In the genomic region with DNA sequence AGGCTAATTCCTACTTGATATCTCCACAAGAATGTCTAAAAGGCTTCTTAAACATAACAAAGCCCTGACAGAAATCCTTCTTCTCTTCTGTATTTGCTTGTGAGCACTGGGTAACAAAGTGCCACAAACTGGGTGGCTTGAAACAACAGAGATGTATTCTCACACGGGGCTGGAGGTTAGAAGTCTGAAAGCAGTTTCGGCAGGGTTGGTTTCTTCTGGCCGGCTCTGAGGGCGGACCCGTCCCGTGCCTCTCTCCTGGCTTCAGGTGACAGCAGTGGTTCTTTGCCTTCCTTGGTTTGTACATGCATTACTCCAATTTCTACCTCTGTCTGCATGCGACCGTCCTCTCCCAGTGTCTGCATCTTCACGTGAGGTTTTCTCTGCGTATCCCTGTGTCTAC, we compare ENCODE assay signal across 1 cellular context.
TF ChIP-seq lines count a peak whose summit lies in the region.

No MANE protein-coding gene starts in this region.

TF ChIP-seq in K562, 482 proteins besides CTCF, POLR2A, EP300 and RAD21:
- no peak for TF ChIP-seq HSF4 (CRISPR knock-in tag; IDR thresholded peaks at IDR 0.05; ENCODE audit: borderline replicate concordance)
- TF ChIP-seq, protein P1, sequence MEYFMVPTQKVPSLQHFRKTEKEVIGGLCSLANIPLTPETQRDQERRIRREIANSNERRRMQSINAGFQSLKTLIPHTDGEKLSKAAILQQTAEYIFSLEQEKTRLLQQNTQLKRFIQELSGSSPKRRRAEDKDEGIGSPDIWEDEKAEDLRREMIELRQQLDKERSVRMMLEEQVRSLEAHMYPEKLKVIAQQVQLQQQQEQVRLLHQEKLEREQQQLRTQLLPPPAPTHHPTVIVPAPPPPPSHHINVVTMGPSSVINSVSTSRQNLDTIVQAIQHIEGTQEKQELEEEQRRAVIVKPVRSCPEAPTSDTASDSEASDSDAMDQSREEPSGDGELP (CRISPR knock-in tag; IDR thresholded peaks at IDR 0.05; ENCODE audit: borderline replicate concordance) = no peak
- TF ChIP-seq ZNF77 (CRISPR knock-in tag; IDR thresholded peaks at IDR 0.05) = no peak
- no peak for TF ChIP-seq XRCC5 (IDR thresholded peaks at IDR 0.05; ENCODE audit: low read depth, low read length)
- TF ChIP-seq TBP (optimal IDR thresholded peaks at IDR 0.05; ENCODE audit: low read depth, low read length) = no peak
- no peak for TF ChIP-seq NFXL1 (CRISPR knock-in tag; IDR thresholded peaks at IDR 0.05)
- TF ChIP-seq, protein P2, sequence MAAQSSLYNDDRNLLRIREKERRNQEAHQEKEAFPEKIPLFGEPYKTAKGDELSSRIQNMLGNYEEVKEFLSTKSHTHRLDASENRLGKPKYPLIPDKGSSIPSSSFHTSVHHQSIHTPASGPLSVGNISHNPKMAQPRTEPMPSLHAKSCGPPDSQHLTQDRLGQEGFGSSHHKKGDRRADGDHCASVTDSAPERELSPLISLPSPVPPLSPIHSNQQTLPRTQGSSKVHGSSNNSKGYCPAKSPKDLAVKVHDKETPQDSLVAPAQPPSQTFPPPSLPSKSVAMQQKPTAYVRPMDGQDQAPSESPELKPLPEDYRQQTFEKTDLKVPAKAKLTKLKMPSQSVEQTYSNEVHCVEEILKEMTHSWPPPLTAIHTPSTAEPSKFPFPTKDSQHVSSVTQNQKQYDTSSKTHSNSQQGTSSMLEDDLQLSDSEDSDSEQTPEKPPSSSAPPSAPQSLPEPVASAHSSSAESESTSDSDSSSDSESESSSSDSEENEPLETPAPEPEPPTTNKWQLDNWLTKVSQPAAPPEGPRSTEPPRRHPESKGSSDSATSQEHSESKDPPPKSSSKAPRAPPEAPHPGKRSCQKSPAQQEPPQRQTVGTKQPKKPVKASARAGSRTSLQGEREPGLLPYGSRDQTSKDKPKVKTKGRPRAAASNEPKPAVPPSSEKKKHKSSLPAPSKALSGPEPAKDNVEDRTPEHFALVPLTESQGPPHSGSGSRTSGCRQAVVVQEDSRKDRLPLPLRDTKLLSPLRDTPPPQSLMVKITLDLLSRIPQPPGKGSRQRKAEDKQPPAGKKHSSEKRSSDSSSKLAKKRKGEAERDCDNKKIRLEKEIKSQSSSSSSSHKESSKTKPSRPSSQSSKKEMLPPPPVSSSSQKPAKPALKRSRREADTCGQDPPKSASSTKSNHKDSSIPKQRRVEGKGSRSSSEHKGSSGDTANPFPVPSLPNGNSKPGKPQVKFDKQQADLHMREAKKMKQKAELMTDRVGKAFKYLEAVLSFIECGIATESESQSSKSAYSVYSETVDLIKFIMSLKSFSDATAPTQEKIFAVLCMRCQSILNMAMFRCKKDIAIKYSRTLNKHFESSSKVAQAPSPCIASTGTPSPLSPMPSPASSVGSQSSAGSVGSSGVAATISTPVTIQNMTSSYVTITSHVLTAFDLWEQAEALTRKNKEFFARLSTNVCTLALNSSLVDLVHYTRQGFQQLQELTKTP (IDR thresholded peaks at IDR 0.05; ENCODE audit: low read depth in 1 of 2, partially characterized antibody in 2 of 2) = no peak
- TF ChIP-seq, protein P3, sequence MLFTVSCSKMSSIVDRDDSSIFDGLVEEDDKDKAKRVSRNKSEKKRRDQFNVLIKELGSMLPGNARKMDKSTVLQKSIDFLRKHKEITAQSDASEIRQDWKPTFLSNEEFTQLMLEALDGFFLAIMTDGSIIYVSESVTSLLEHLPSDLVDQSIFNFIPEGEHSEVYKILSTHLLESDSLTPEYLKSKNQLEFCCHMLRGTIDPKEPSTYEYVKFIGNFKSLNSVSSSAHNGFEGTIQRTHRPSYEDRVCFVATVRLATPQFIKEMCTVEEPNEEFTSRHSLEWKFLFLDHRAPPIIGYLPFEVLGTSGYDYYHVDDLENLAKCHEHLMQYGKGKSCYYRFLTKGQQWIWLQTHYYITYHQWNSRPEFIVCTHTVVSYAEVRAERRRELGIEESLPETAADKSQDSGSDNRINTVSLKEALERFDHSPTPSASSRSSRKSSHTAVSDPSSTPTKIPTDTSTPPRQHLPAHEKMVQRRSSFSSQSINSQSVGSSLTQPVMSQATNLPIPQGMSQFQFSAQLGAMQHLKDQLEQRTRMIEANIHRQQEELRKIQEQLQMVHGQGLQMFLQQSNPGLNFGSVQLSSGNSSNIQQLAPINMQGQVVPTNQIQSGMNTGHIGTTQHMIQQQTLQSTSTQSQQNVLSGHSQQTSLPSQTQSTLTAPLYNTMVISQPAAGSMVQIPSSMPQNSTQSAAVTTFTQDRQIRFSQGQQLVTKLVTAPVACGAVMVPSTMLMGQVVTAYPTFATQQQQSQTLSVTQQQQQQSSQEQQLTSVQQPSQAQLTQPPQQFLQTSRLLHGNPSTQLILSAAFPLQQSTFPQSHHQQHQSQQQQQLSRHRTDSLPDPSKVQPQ (CRISPR knock-in tag; IDR thresholded peaks at IDR 0.05; ENCODE audit: borderline replicate concordance) = no peak
- TF ChIP-seq POLR2G (IDR thresholded peaks at IDR 0.05; ENCODE audit: low read depth, low read length) = no peak
- TF ChIP-seq TARDBP (IDR thresholded peaks at IDR 0.05) = no peak
- TF ChIP-seq TAF9B (IDR thresholded peaks at IDR 0.05; ENCODE audit: partially characterized antibody) = no peak
- no peak for TF ChIP-seq ZFPM2 (CRISPR knock-in tag; IDR thresholded peaks at IDR 0.05)
- no peak for TF ChIP-seq POLR3G (IDR thresholded peaks at IDR 0.05; ENCODE audit: extremely low read depth, insufficient read length, insufficient replicate concordance)
- TF ChIP-seq MXI1 (IDR thresholded peaks at IDR 0.05; ENCODE audit: low read depth, low read length) = no peak
- no peak for TF ChIP-seq ZNF589 (CRISPR knock-in tag; IDR thresholded peaks at IDR 0.05; ENCODE audit: low read depth)
